Comparison of ENCODE assay signal across 11 cellular contexts in the genomic region with DNA sequence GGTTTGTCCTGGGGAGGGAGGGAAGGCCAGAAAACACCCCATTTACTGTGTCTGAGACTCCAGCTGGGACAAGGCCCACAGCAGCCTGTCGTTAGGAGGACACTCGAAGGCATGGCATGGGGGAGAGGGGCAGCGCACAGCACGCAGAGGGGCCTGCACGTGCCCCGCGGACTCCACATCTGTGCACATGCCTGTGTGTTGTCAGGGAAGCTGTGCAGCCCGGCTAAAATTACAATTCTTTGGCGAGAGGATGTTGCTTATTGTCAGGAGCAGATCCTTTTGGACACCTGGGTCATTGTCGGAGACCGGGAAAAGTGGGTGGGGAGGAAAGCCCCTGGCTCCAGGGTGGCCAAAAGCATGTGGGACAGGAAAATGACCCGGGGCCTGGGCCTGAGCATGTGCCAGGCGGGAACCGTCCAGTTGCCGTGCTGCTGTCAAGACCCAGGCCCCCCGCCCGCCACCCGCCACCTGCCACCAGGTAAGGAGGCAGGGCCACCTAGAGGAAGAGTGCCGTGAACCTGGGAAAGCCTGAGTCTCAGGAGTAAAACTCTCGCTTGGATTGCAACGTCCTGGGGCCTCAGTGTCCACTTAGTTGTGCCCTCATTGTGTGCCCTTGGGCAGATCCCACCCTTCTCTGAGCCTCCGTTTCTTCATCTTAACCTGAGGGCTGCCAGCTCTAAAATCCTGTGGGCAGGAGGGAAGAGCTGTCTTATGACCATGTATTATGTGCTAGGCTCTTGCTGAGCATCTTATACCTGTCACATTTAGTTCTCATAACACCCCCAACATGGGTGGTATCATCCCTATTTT. TPM values are rescaled to one million over a fixed set of nuclear protein-coding genes. Genes with fewer than 3 reads are reported as not detected.
DNase-seq lines count a peak whose midpoint lies in the region; ATAC-seq and TF ChIP-seq lines count a peak whose summit lies in the region.
"Had no signal": no experiment of that assay in that cellular context is flagged by ENCODE, and none has a peak within 500 bp of the region (broad histone marks: within the 10 kb centered on the region; RNA-seq: fewer than 3 reads in every experiment).

No MANE protein-coding gene starts in this region.

- no peaks in the 10 kb centered on the region for H3K9me3 Mint-ChIP-seq in naive thymus-derived CD8-positive, alpha-beta T cell

- no peaks in the 10 kb centered on the region for H3K27me3 Mint-ChIP-seq in naive thymus-derived CD8-positive, alpha-beta T cell

- peaks cover 46 to 95% (median 94%) of the 10 kb centered on the region in 4 donors for H3K4me1 Mint-ChIP-seq in naive thymus-derived CD8-positive, alpha-beta T cell

- no peak for TF ChIP-seq CTCF in upper lobe of left lung (IDR thresholded peaks at IDR 0.05)

- POLR2A ChIA-PET in naive thymus-derived CD8-positive, alpha-beta T cell (lab: Charles Lee) = interaction anchor here (1.2 to 25.4 kb wide), 4 partner anchors 10 to 65 kb away, joined by 6 to 1679 read pairs (median 101); a partner anchor contains a TSS

- H3K36me3 Mint-ChIP-seq in naive thymus-derived CD8-positive, alpha-beta T cell = peaks cover 0 to 75% (median 18%) of the 10 kb centered on the region in 3 donors

- peak overlapping the region; percentile 91 to 98 (median 95) for H3K27ac Mint-ChIP-seq in naive thymus-derived CD8-positive, alpha-beta T cell

- H3K27ac ChIP-seq in cingulate gyrus (ENCODE audit: low read depth, low read length) = peak overlapping the region; percentile 76
- peak overlapping the region; percentile 88 to 97 (median 96) for H3K27ac ChIP-seq in upper lobe of left lung
- H3K27ac ChIP-seq: C4-2B, SK-N-MC had no signal

- ATAC-seq in Right ventricle myocardium superior (ENCODE audit: poor library complexity) (no peak), upper lobe of left lung (ENCODE audit: low FRiP score in 2 of 2) (no peak), HG03095 (IDR thresholded peaks at IDR 0.05; ENCODE audit: unreplicated experiment) (no peak), HG03108 (IDR thresholded peaks at IDR 0.05; ENCODE audit: unreplicated experiment) (no peak)
- no peak for ATAC-seq in naive thymus-derived CD8-positive, alpha-beta T cell

- no peaks in the 10 kb centered on the region for H3K9me3 ChIP-seq in upper lobe of left lung

- WGBS in upper lobe of left lung, 2 donors = 71 to 78% methylated on average over 14 to 22 of the region's 22 CpGs

- TF ChIP-seq POLR2A in upper lobe of left lung (IDR thresholded peaks at IDR 0.05) = no peak

- H3K4me3 ChIP-seq in upper lobe of left lung = no peak overlapping the region
- H3K4me3 ChIP-seq: SK-N-MC had no signal

- DNase-seq in Right ventricle myocardium superior = peak; percentile 38
- no peak for DNase-seq in cardiac septum (ENCODE audit: low spot score)
- no peak for DNase-seq in naive thymus-derived CD8-positive, alpha-beta T cell
- peak in 1 of 2 donors; percentile 85 for DNase-seq in upper lobe of left lung
- no peak for DNase-seq in effector CD8-positive, alpha-beta T cell (lab: John Stamatoyannopoulos, UW)
- DNase-seq: NCI-H1930 had no signal

- H3K27me3 ChIP-seq in upper lobe of left lung = no peaks in the 10 kb centered on the region

- intact Hi-C loops in Right ventricle myocardium superior (cut with DNase I) = no loop called here
- intact Hi-C loops in cardiac septum (cut with DNase I) = loop anchor here (2.0 to 5.0 kb wide), 2 partner anchors 19 to 219 kb away; no protein-coding TSS in a partner anchor

- peaks cover 0 to 44% (median 6%) of the 10 kb centered on the region in 4 donors for H3K36me3 ChIP-seq in upper lobe of left lung

- no peak for TF ChIP-seq EP300 in upper lobe of left lung (IDR thresholded peaks at IDR 0.05)

- H3K4me3 Mint-ChIP-seq in naive thymus-derived CD8-positive, alpha-beta T cell = peak overlapping the region; percentile 68 to 88 (median 79)

- H3K4me1 ChIP-seq in upper lobe of left lung = peaks cover 91 to 99% (median 95%) of the 10 kb centered on the region in 4 donors

RNA-seq across cellular contexts. Expression of a gene that starts 7.2 kb away (rescaled TPM):
- total RNA-seq in Right ventricle myocardium superior = 116 TPM
- 63.0 TPM for total RNA-seq in cardiac septum
- 100 to 1,000 TPM; 102 to 114 TPM for total RNA-seq in naive thymus-derived CD8-positive, alpha-beta T cell
- 100 to 1,000 TPM; 211 to 343 (median 262) TPM for polyA plus RNA-seq in naive thymus-derived CD8-positive, alpha-beta T cell
- 100 to 1,000 TPM in 2 of 6 donors, 10 to 100 TPM in 4; 51.7 to 167 (median 92.5) TPM for total RNA-seq in upper lobe of left lung

RNA-seq across cellular contexts. Expression of a gene that starts 46.5 kb away (rescaled TPM):
- total RNA-seq in Right ventricle myocardium superior (0.05 TPM), cardiac septum (not detected), upper lobe of left lung (1 to 10 TPM in 1 of 6 donors, under 1 TPM in 4, not detected in 1; 0.15 to 1.0 (median 0.44) TPM)
- total RNA-seq in naive thymus-derived CD8-positive, alpha-beta T cell = under 1 TPM; 0.21 to 0.25 TPM
- under 1 TPM in 1 of 3 donors, not detected in 2; 0.10 TPM for polyA plus RNA-seq in naive thymus-derived CD8-positive, alpha-beta T cell
